11 cellular contexts compared by ENCODE assay signal in the genomic region with DNA sequence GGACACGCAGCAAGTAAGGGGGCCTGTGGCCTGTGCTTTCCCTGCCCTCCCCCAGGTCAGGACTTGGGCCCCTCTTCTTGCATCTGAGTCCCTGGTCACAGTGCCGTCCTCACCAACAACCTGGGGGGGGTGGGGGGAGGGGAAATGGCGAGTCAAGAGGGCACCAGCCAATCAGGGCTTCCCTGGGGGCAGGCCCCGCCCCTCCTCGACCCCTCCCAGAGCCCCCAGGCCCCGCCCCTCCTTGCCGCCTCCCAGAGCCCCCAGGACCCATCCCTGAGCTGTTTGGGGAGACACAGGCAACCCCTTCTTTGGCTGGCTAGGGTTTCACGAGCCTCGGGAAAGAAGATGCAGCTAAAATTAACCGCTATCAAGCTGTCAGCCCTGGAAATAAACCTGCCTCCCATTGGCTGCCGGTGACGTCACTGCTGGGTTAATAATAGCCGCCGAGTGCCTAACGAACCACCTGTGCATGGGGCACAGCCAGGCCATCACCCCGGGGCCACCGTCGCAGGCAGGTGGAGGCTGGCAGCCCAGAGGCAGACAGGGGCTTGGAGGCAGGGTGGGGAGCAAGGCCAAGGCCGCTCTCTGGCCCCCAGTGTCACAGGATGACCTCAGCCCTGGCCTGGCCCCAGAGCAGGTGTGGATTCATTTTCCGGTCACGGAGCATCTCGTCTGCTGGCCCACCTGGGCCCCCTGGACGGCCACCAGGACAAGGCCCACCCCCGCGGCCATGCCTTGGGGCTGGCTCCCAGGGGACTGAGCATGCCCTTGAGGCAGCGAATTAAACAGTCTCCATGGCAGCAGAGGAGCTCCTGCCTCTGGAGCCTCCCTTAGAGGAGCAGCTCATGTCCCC. TPM values are rescaled to one million over a fixed set of nuclear protein-coding genes. Genes with fewer than 3 reads are reported as not detected.
DNase-seq lines count a peak whose midpoint lies in the region; ATAC-seq and TF ChIP-seq lines count a peak whose summit lies in the region.
"Had no signal": no experiment of that assay in that cellular context is flagged by ENCODE, and none has a peak within 500 bp of the region (broad histone marks: within the 10 kb centered on the region; RNA-seq: fewer than 3 reads in every experiment).

No MANE protein-coding gene starts in this region.

- H3K4me3 ChIP-seq in choroid plexus epithelial cell (ENCODE audit: low read depth, low read length) (no peak overlapping the region), upper lobe of right lung (no peak overlapping the region)
- H3K4me3 ChIP-seq: spleen had no signal

- CTCF ChIA-PET in HEK293T (lab: Yijun Ruan, JAX): no interaction called here

- H3K36me3 ChIP-seq in upper lobe of right lung: no peaks in the 10 kb centered on the region
- H3K36me3 ChIP-seq: spleen had no signal

- H3K9me3 ChIP-seq in upper lobe of right lung: no peaks in the 10 kb centered on the region

- peaks cover 42% of the 10 kb centered on the region for H3K27me3 ChIP-seq in upper lobe of right lung

- TF ChIP-seq CTCF in choroid plexus epithelial cell (conservative IDR thresholded peaks at IDR 0.05; ENCODE audit: low read depth, low read length) (no peak), upper lobe of right lung (IDR thresholded peaks at IDR 0.05) (no peak)

- H3K4me1 ChIP-seq in upper lobe of right lung: peaks cover 3% of the 10 kb centered on the region

- POLR2A ChIA-PET in HEK293T (lab: Yijun Ruan, JAX): interaction anchor here (2.0 kb wide), 1 partner anchor 19 kb away, joined by 10 read pairs; a partner anchor contains a TSS

- no peak overlapping the region for H3K27ac ChIP-seq in upper lobe of right lung
- H3K27ac ChIP-seq: spleen had no signal

- DNase-seq in HEK293T (ENCODE audit: extremely low spot score) (peak; percentile 61), NCI-H2196 (lab: John Stamatoyannopoulos, UW; ENCODE audit: unreplicated experiment) (peak; percentile 90), choroid plexus epithelial cell (ENCODE audit: low read depth) (peak; percentile 19), nucleus accumbens (lab: John Stamatoyannopoulos, UW) (peak in 42 of 56 donors; percentile 17 to 91 (median 62)), upper lobe of right lung (no peak), GDM1 (lab: John Stamatoyannopoulos, UW) (no peak)
- DNase-seq: spleen had no signal

- no peak for ATAC-seq in HG03565 (IDR thresholded peaks at IDR 0.05; ENCODE audit: unreplicated experiment)
- ATAC-seq in GM19455 (IDR thresholded peaks at IDR 0.05; ENCODE audit: unreplicated experiment): no peak
- ATAC-seq in upper lobe of right lung: no peak

- intact Hi-C loops in upper lobe of right lung (cut with DNase I): no loop called here

TF ChIP-seq in HEK293T, 16 proteins besides CTCF, POLR2A, EP300 and RAD21:
- TF ChIP-seq, protein P1, sequence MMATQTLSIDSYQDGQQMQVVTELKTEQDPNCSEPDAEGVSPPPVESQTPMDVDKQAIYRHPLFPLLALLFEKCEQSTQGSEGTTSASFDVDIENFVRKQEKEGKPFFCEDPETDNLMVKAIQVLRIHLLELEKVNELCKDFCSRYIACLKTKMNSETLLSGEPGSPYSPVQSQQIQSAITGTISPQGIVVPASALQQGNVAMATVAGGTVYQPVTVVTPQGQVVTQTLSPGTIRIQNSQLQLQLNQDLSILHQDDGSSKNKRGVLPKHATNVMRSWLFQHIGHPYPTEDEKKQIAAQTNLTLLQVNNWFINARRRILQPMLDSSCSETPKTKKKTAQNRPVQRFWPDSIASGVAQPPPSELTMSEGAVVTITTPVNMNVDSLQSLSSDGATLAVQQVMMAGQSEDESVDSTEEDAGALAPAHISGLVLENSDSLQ (IDR thresholded peaks at IDR 0.05): peak; percentile 58
- no peak for TF ChIP-seq SP1 (IDR thresholded peaks at IDR 0.05)
TF ChIP-seq in HEK293T: peak in this region for 1.

RNA-seq across cellular contexts. Expression of a gene that starts 3.2 kb away (rescaled TPM):
- 0.67 TPM for total RNA-seq in upper lobe of right lung

RNA-seq across cellular contexts. Expression of a gene that starts 18.5 kb away (rescaled TPM):
- 355 TPM for total RNA-seq in upper lobe of right lung

RNA-seq across cellular contexts. Expression of a gene that starts 29.6 kb away (rescaled TPM):
- not detected for total RNA-seq in upper lobe of right lung

RNA-seq across cellular contexts. Expression of a gene that starts 35.1 kb away (rescaled TPM):
- 4.9 TPM for total RNA-seq in upper lobe of right lung
- total RNA-seq: frontal cortex had no signal

RNA-seq across cellular contexts. Expression of a gene that starts 45.5 kb away (rescaled TPM):
- total RNA-seq in upper lobe of right lung: not detected
- total RNA-seq: frontal cortex; T-helper 2 cell treated with Interferon-gamma antibody and Interleukin-4, amounts not matched to agents 100 ng/mL and 5 ng/mL, for 36 hours had no signal

Comparison
In these comparisons a context has a peak if more than half of its experiments do, and no peak if none do; other contexts are left out.
1. DNase-seq: peak in HEK293T (single experiment), NCI-H2196 (single experiment), choroid plexus epithelial cell (single experiment) and nucleus accumbens (42 of 56); none in upper lobe of right lung (single experiment) and GDM1 (single experiment).